Comparison of ENCODE assay signal across 16 cellular contexts in genomic region chr5:159582756-159583523, GRCh38.
DNase-seq lines count a peak whose midpoint lies in the region; ATAC-seq, FAIRE-seq and TF ChIP-seq lines count a peak whose summit lies in the region.
"Had no signal": no experiment of that assay in that cellular context is flagged by ENCODE, and none has a peak within 500 bp of the region (broad histone marks: within the 10 kb centered on the region; RNA-seq: fewer than 3 reads in every experiment).

No MANE protein-coding gene starts in this region.

- DNase-seq in AG10803 (ENCODE audit: low read depth) (peak; percentile 20), HT-29 (ENCODE audit: low spot score) (peak; percentile 36), SW480 (ENCODE audit: low spot score) (peak; percentile 88), keratinocyte (ENCODE audit: low read depth, low spot score) (peak; percentile 59), NCI-H2029 treated with DMSO at 0.1 percent for 48 hours (lab: John Stamatoyannopoulos, UW) (no peak), 8988T (no peak), WTC11 (ENCODE audit: low spot score) (no peak)
- DNase-seq: activated CD8-positive, alpha-beta memory T cell treated with anti-CD3 and anti-CD28 coated beads for 24 hours; activated gamma-delta T cell; AML-193; NCI-H2081 treated with DMSO at 0.1 percent for 48 hours; NCI-H82; pancreas had no signal

- peak overlapping the region; percentile 83 for H3K27ac ChIP-seq in keratinocyte (ENCODE audit: control insufficient read depth, insufficient read depth, low read length)
- H3K27ac ChIP-seq: pancreas, suprapubic skin had no signal

- dilution Hi-C loops in keratinocyte (cut with MboI; ENCODE audit: extremely low pct_ligation_motif_present, low sequenced_read_pairs), result no loop called here

- ATAC-seq in HG02840 (IDR thresholded peaks at IDR 0.05; ENCODE audit: low FRiP score, unreplicated experiment) (no peak), WTC11 (no peak)

- no peaks in the 10 kb centered on the region for H3K27me3 Mint-ChIP-seq in WTC11 (ENCODE audit: low read depth)

- no peaks in the 10 kb centered on the region for H3K27me3 ChIP-seq in keratinocyte (ENCODE audit: control insufficient read depth, extremely low read depth, insufficient read depth, low read length)
- H3K27me3 ChIP-seq: pancreas, suprapubic skin had no signal

- TF ChIP-seq CTCF in AG10803 (conservative IDR thresholded peaks at IDR 0.05; ENCODE audit: low read length) (no peak), keratinocyte (optimal IDR thresholded peaks at IDR 0.05 in 1 of 3, IDR thresholded peaks at IDR 0.05 in 1 of 3, conservative IDR thresholded peaks at IDR 0.05 in 1 of 3; ENCODE audit: extremely low read depth in 1 of 3, insufficient read depth in 2 of 3, low read length in 3 of 3) (no peak), WTC11 (IDR thresholded peaks at IDR 0.05) (no peak)

- no peaks in the 10 kb centered on the region for H4K20me1 ChIP-seq in keratinocyte (ENCODE audit: control insufficient read depth, extremely low read depth, insufficient read depth, low read length)

- POLR2A ChIA-PET in WTC11 (lab: Charles Lee), result no interaction called here

- CTCF ChIA-PET in WTC11 (lab: Charles Lee), result no interaction called here

- no peaks in the 10 kb centered on the region for H3K36me3 ChIP-seq in keratinocyte (ENCODE audit: control insufficient read depth in 2 of 2, extremely low read depth in 1 of 2, insufficient read depth in 2 of 2, low read length in 2 of 2)
- H3K36me3 ChIP-seq: HAP-1, pancreas, suprapubic skin had no signal

- peaks cover 22% of the 10 kb centered on the region for H3K4me1 ChIP-seq in keratinocyte (ENCODE audit: control insufficient read depth, extremely low read depth, insufficient read depth, low read length)
- H3K4me1 ChIP-seq: HAP-1, pancreas had no signal

- H3K79me2 ChIP-seq in keratinocyte (ENCODE audit: control insufficient read depth, insufficient read depth, low read length), result no peaks in the 10 kb centered on the region

- no peak overlapping the region for H3K4me3 Mint-ChIP-seq in WTC11

- peaks cover 2% of the 10 kb centered on the region for H3K9me3 ChIP-seq in keratinocyte (ENCODE audit: control insufficient read depth, low read depth, low read length)
- H3K9me3 ChIP-seq: HAP-1, pancreas, suprapubic skin had no signal

- no peaks in the 10 kb centered on the region for H3K36me3 Mint-ChIP-seq in WTC11

- H3K4me1 Mint-ChIP-seq in WTC11, result 0 out of 2 replicates have a peak, but pooled peaks cover 5% of the 10 kb centered on the region

- H3K4me2 ChIP-seq in keratinocyte (ENCODE audit: control insufficient read depth, extremely low read depth, insufficient read depth, low read depth, low read length), result peak overlapping the region; percentile 71

- H2AFZ ChIP-seq in keratinocyte (ENCODE audit: control insufficient read depth, low read length), result no peak overlapping the region

- H3K27ac Mint-ChIP-seq in WTC11, result no peak overlapping the region

- peaks cover 8% of the 10 kb centered on the region for H3K9me3 Mint-ChIP-seq in WTC11

- H3K4me3 ChIP-seq in AG10803 (ENCODE audit: low read length) (no peak overlapping the region), keratinocyte (ENCODE audit: control insufficient read depth in 2 of 3, extremely low read depth in 1 of 3, insufficient read depth in 2 of 3, low read depth in 1 of 3, low read length in 3 of 3) (peak overlapping the region in 1 of 3 experiments; percentile 8)
- H3K4me3 ChIP-seq: HAP-1, pancreas, suprapubic skin had no signal

- no peaks in the 10 kb centered on the region for H3K9me1 ChIP-seq in keratinocyte (ENCODE audit: control insufficient read depth, extremely low read depth, insufficient read depth, low read length)

- peak; percentile 91 for FAIRE-seq in keratinocyte (lab: Jason Lieb, UNC)
- FAIRE-seq: pancreas had no signal

- peak overlapping the region; percentile 56 for H3K9ac ChIP-seq in keratinocyte (ENCODE audit: control insufficient read depth, extremely low read depth, insufficient read depth, low read length)

TF ChIP-seq in WTC11, 78 proteins besides CTCF, POLR2A, EP300 and RAD21 (continues in another document):
- TF ChIP-seq GRHL2 (CRISPR knock-in tag; IDR thresholded peaks at IDR 0.05; ENCODE audit: insufficient replicate concordance, severe bottlenecking) (no peak), GABPB1 (CRISPR knock-in tag; IDR thresholded peaks at IDR 0.05) (no peak), ZNF263 (CRISPR knock-in tag; IDR thresholded peaks at IDR 0.05; ENCODE audit: low read depth) (no peak), ZNF232 (CRISPR knock-in tag; IDR thresholded peaks at IDR 0.05) (no peak), E2F4 (CRISPR knock-in tag; IDR thresholded peaks at IDR 0.05; ENCODE audit: borderline replicate concordance, low read depth) (no peak), USF2 (CRISPR knock-in tag; IDR thresholded peaks at IDR 0.05) (no peak), ZNF219 (CRISPR knock-in tag; IDR thresholded peaks at IDR 0.05; ENCODE audit: borderline replicate concordance) (no peak), HMGXB4 (CRISPR knock-in tag; IDR thresholded peaks at IDR 0.05) (no peak), ATF2 (CRISPR knock-in tag; IDR thresholded peaks at IDR 0.05; ENCODE audit: borderline replicate concordance, low read depth) (no peak), SP1 (CRISPR knock-in tag; conservative IDR thresholded peaks at IDR 0.05) (no peak), EMX1 (CRISPR knock-in tag; IDR thresholded peaks at IDR 0.05) (no peak), ESRRA (CRISPR knock-in tag; IDR thresholded peaks at IDR 0.05; ENCODE audit: borderline replicate concordance) (no peak), ZNF317 (CRISPR knock-in tag; IDR thresholded peaks at IDR 0.05; ENCODE audit: borderline replicate concordance, low read depth) (no peak), IRF1 (CRISPR knock-in tag; IDR thresholded peaks at IDR 0.05) (no peak), ETV6 (CRISPR knock-in tag; IDR thresholded peaks at IDR 0.05) (no peak)

Comparison
In these comparisons a context has a peak if more than half of its experiments do, and no peak if none do; other contexts are left out.
1. DNase-seq: peak in AG10803 (single experiment), HT-29 (single experiment), SW480 (single experiment) and keratinocyte (single experiment); none in NCI-H2029 treated with DMSO at 0.1 percent for 48 hours (single experiment), 8988T (single experiment) and WTC11 (single experiment).